In the genomic region with DNA sequence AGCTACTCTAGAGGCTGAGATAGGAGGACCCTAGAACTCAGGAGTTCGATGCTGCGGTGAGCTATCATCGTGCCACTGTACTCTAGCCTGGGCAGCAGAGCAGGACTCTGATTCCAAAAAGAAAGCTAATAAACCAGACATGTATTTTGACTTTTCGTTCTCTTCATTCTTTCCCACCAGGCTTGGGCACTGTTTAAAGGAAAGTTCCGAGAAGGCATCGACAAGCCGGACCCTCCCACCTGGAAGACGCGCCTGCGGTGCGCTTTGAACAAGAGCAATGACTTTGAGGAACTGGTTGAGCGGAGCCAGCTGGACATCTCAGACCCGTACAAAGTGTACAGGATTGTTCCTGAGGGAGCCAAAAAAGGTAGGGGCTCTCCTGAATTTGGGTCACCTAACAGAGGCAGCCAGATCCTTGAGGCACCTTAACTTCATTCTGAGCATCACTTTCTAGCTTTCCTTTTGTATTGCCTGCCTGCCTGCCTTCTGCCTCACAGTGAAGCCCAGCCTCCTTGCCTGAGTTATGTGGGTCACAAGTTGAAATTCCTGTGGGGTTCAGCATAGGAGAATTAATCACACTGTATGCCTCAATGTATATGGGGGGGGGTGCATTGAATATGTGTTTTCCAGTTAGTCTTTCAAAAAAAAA, we compare ENCODE assay signal across 15 cellular contexts. TPM values are rescaled to one million over a fixed set of nuclear protein-coding genes. Genes with fewer than 3 reads are reported as not detected.
DNase-seq lines count a peak whose midpoint lies in the region; ATAC-seq and TF ChIP-seq lines count a peak whose summit lies in the region.
"Had no signal": no experiment of that assay in that cellular context is flagged by ENCODE, and none has a peak within 500 bp of the region (broad histone marks: within the 10 kb centered on the region; RNA-seq: fewer than 3 reads in every experiment).

No MANE protein-coding gene starts in this region.

- H3K9me3 ChIP-seq in OCI-LY7 (ENCODE audit: low read length) (no peaks in the 10 kb centered on the region), colonic mucosa (no peaks in the 10 kb centered on the region)
- H3K9me3 ChIP-seq: pancreas had no signal

- H3K27ac Mint-ChIP-seq in stimulated activated naive CD8-positive, alpha-beta T cell treated with anti-CD3 and anti-CD28 coated beads, Interleukin-15, Interleukin-2, amounts not matched to agents 100 ng/mL and 50 ng/mL, for 24 hours = peak overlapping the region; percentile 19
- no peak overlapping the region for H3K27ac Mint-ChIP-seq in dendritic cell treated with granulocyte-macrophage colony-stimulating factor and Interleukin-4, amounts not matched to agents 40 ng/mL and 50 ng/mL, for 4 days
- H3K27ac Mint-ChIP-seq: mesothelial cell of epicardium had no signal

- H3K9me2 ChIP-seq in OCI-LY7 (ENCODE audit: insufficient read depth, low read length) = no peaks in the 10 kb centered on the region

- H3K4me3 Mint-ChIP-seq in stimulated activated naive CD8-positive, alpha-beta T cell treated with anti-CD3 and anti-CD28 coated beads, Interleukin-15, Interleukin-2, amounts not matched to agents 100 ng/mL and 50 ng/mL, for 24 hours = peak overlapping the region; percentile 99
- peak overlapping the region; percentile 93 for H3K4me3 Mint-ChIP-seq in dendritic cell treated with granulocyte-macrophage colony-stimulating factor and Interleukin-4, amounts not matched to agents 40 ng/mL and 50 ng/mL, for 4 days

- peaks cover 20% of the 10 kb centered on the region; the same call in 1 of the 2 replicates for H4K20me1 ChIP-seq in OCI-LY7 (ENCODE audit: insufficient read depth, low read length)

- H3K27me3 ChIP-seq in colonic mucosa = peaks cover 51% of the 10 kb centered on the region

- peaks cover 56% of the 10 kb centered on the region for H3K79me2 ChIP-seq in OCI-LY7 (ENCODE audit: insufficient read depth, low read depth, low read length)

- H3K4me1 ChIP-seq in OCI-LY7 (ENCODE audit: insufficient read depth, low read length, poor library complexity, severe bottlenecking) (peaks cover 68% of the 10 kb centered on the region), colonic mucosa (no peaks in the 10 kb centered on the region)

- TF ChIP-seq CTCF in OCI-LY7 (conservative IDR thresholded peaks at IDR 0.05; ENCODE audit: low read length) (no peak), colonic mucosa (IDR thresholded peaks at IDR 0.05) (no peak)

- peaks cover 68% of the 10 kb centered on the region for H3K36me3 Mint-ChIP-seq in stimulated activated naive CD8-positive, alpha-beta T cell treated with anti-CD3 and anti-CD28 coated beads, Interleukin-15, Interleukin-2, amounts not matched to agents 100 ng/mL and 50 ng/mL, for 24 hours (ENCODE audit: low read depth)
- H3K36me3 Mint-ChIP-seq in dendritic cell treated with granulocyte-macrophage colony-stimulating factor and Interleukin-4, amounts not matched to agents 40 ng/mL and 50 ng/mL, for 4 days (ENCODE audit: low read depth) = peaks cover 85% of the 10 kb centered on the region
- H3K36me3 Mint-ChIP-seq: mesothelial cell of epicardium had no signal

- CTCF ChIA-PET in OCI-LY7 (lab: Charles Lee; ENCODE audit: unreplicated experiment) = no interaction called here

- no peaks in the 10 kb centered on the region for H3K9me3 Mint-ChIP-seq in stimulated activated naive CD8-positive, alpha-beta T cell treated with anti-CD3 and anti-CD28 coated beads, Interleukin-15, Interleukin-2, amounts not matched to agents 100 ng/mL and 50 ng/mL, for 24 hours
- no peaks in the 10 kb centered on the region for H3K9me3 Mint-ChIP-seq in dendritic cell treated with granulocyte-macrophage colony-stimulating factor and Interleukin-4, amounts not matched to agents 40 ng/mL and 50 ng/mL, for 4 days
- H3K9me3 Mint-ChIP-seq: mesothelial cell of epicardium had no signal

- no peak overlapping the region for H3K9ac ChIP-seq in colonic mucosa (ENCODE audit: low read depth in 2 of 2, low read length in 2 of 2)

- no peak overlapping the region for H2AFZ ChIP-seq in OCI-LY7 (ENCODE audit: low read length)

- H3K4me2 ChIP-seq in OCI-LY7 (ENCODE audit: low read length) = peak overlapping the region; percentile 83

- H3K27me3 Mint-ChIP-seq in stimulated activated naive CD8-positive, alpha-beta T cell treated with anti-CD3 and anti-CD28 coated beads, Interleukin-15, Interleukin-2, amounts not matched to agents 100 ng/mL and 50 ng/mL, for 24 hours = no peaks in the 10 kb centered on the region
- peaks cover 31% of the 10 kb centered on the region for H3K27me3 Mint-ChIP-seq in dendritic cell treated with granulocyte-macrophage colony-stimulating factor and Interleukin-4, amounts not matched to agents 40 ng/mL and 50 ng/mL, for 4 days

- intact Hi-C loops in OCI-LY7 (cut with micrococcal nuclease; ENCODE audit: unreplicated experiment) = loop anchor here (5.0 to 10.0 kb wide), 2 partner anchors 42 to 320 kb away; no protein-coding TSS in a partner anchor
- intact Hi-C loops in dendritic cell treated with granulocyte-macrophage colony-stimulating factor and Interleukin-4, amounts not matched to agents 40 ng/mL and 50 ng/mL, for 4 days (cut with micrococcal nuclease) = loop anchor here (5.0 kb wide), 4 partner anchors 37 to 207 kb away; a partner anchor contains a TSS
- intact Hi-C loops in colonic mucosa (cut with DNase I) = no loop called here

- H3K4me1 Mint-ChIP-seq in stimulated activated naive CD8-positive, alpha-beta T cell treated with anti-CD3 and anti-CD28 coated beads, Interleukin-15, Interleukin-2, amounts not matched to agents 100 ng/mL and 50 ng/mL, for 24 hours (ENCODE audit: low read depth) = peaks cover 74% of the 10 kb centered on the region
- H3K4me1 Mint-ChIP-seq in dendritic cell treated with granulocyte-macrophage colony-stimulating factor and Interleukin-4, amounts not matched to agents 40 ng/mL and 50 ng/mL, for 4 days (ENCODE audit: low read depth) = peaks cover 58% of the 10 kb centered on the region

- H3K36me3 ChIP-seq in OCI-LY7 (ENCODE audit: insufficient read depth, low read length) = peaks cover 73% of the 10 kb centered on the region
- no peaks in the 10 kb centered on the region for H3K36me3 ChIP-seq in colonic mucosa
- H3K36me3 ChIP-seq: pancreas had no signal

- ATAC-seq in stimulated activated naive CD8-positive, alpha-beta T cell treated with anti-CD3 and anti-CD28 coated beads, Interleukin-15, Interleukin-2, amounts not matched to agents 100 U/mL and 50 U/mL, for 24 hours = no peak
- no peak for ATAC-seq in GM21367 (IDR thresholded peaks at IDR 0.05; ENCODE audit: unreplicated experiment)
- ATAC-seq in esophagus mucosa = no peak
- no peak for ATAC-seq in HG03354 (IDR thresholded peaks at IDR 0.05; ENCODE audit: poor library complexity, severe bottlenecking, unreplicated experiment)
- ATAC-seq: pancreas had no signal

- POLR2A ChIA-PET in OCI-LY7 (lab: Charles Lee) = interaction anchor here (0.6 to 9.4 kb wide), 10 partner anchors 13 to 317 kb away, joined by 3 to 95 read pairs (median 3); no protein-coding TSS in a partner anchor

- H3K27ac ChIP-seq in OCI-LY7 (ENCODE audit: low read depth, low read length, poor library complexity, severe bottlenecking) (no peak overlapping the region), colonic mucosa (no peak overlapping the region)
- H3K27ac ChIP-seq: pancreas had no signal

- peak overlapping the region; percentile 98 for H3K4me3 ChIP-seq in OCI-LY7 (ENCODE audit: low read depth, low read length, poor library complexity, severe bottlenecking)
- no peak overlapping the region for H3K4me3 ChIP-seq in colonic mucosa
- H3K4me3 ChIP-seq: pancreas had no signal

- DNase-seq in stimulated activated naive CD8-positive, alpha-beta T cell treated with anti-CD3 and anti-CD28 coated beads, Interleukin-15, Interleukin-2, amounts not matched to agents 100 U/mL and 50 U/mL, for 24 hours = no peak
- DNase-seq in OCI-LY7 (ENCODE audit: low spot score) (no peak), colonic mucosa (no peak)
- DNase-seq: cerebellar nuclear complex, DMS53, glutamatergic neuron, NCI-H2081, pancreas, T1000 had no signal

- no TSS peak for BruUV-seq in OCI-LY7 (replicated peaks; lab: Mats Ljungman, UMichigan)

RNA-seq across cellular contexts. Expression of a gene that starts 3.2 kb away (rescaled TPM):
- 143 and 189 TPM in 2 replicates for total RNA-seq in OCI-LY7 (2014; rRNA removed; shearing (Covaris generic))
- 281 and 291 TPM in 2 replicates for total RNA-seq in OCI-LY7 (2022)
- 1 to 10 TPM; 4.7 to 8.8 TPM for total RNA-seq in colonic mucosa
- 1.1 TPM for total RNA-seq in esophagus mucosa
- total RNA-seq: mesothelial cell of epicardium had no signal

Comparison
In these comparisons a context has a peak if more than half of its experiments do, and no peak if none do; other contexts are left out.
1. RNA of a gene that starts 3.2 kb away (total RNA-seq): 143 to 291 TPM in OCI-LY7; 4.7 to 8.8 TPM in colonic mucosa and 1.1 TPM in esophagus mucosa (single experiment); every median in the first group is over 10 times any median in the second.